In the genomic region with DNA sequence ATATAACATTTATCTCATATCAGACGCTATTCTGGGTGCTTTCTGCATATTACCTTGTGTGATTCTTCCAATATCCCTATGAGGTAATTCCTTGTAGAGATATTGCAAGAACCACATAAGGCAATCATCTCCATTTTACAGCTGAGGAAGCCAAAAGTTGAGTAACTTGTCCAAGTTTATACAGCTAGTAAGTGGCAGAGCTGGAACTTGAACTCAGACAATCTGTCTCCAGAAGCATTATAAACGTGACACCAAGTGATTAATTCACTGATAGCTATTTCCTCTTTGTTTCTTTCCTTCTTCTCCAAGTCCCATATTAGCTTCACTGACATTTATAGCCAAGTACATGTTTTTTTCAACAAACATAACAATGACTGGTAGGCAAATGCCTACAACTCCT, we compare ENCODE assay signal across 30 cellular contexts. TPM values are rescaled to one million over a fixed set of nuclear protein-coding genes. Genes with fewer than 3 reads are reported as not detected.
A peak's percentile ranks its signal among the peaks of the same experiment; 100 is the strongest.
DNase-seq lines count a peak whose midpoint lies in the region; ATAC-seq and TF ChIP-seq lines count a peak whose summit lies in the region.
"Had no signal": no experiment of that assay in that cellular context is flagged by ENCODE, and none has a peak within 500 bp of the region (broad histone marks: within the 10 kb centered on the region; RNA-seq: fewer than 3 reads in every experiment).

No MANE protein-coding gene starts in this region.

- ATAC-seq in SK-N-SH treated with all-trans-retinoic acid at 6 μM for 48 hours (peak; percentile 52), left lung (no peak), GM21390 (IDR thresholded peaks at IDR 0.05; ENCODE audit: unreplicated experiment) (no peak)
- no peak for ATAC-seq in stimulated activated naive B cell treated with anti-CD40 and anti-IgM and Interleukin-4, amounts not matched to agents 10 μg/mL and 1 μg/mL and 100 μg/mL, for 72 hours (replicated peaks)
- ATAC-seq: GM23338; left ventricle myocardium superior; naive thymus-derived CD4-positive, alpha-beta T cell; psoas muscle had no signal

- H3K27ac Mint-ChIP-seq in stimulated activated naive B cell treated with anti-CD40 and anti-IgM and Interleukin-4, amounts not matched to agents 10 μg/mL and 1 μg/mL and 100 μg/mL, for 72 hours = no peak overlapping the region
- H3K27ac Mint-ChIP-seq: GM23338; naive thymus-derived CD4-positive, alpha-beta T cell; T-helper 1 cell treated with Interleukin-12 subunit alpha and Interleukin-12 subunit beta and Interleukin-4 antibody, amounts not matched to agents 30 μg/mL and 1 μg/mL, for 36 hours had no signal

- H3K27ac ChIP-seq in 22Rv1 (peak overlapping the region; percentile 41), left lung (no peak overlapping the region)
- H3K27ac ChIP-seq: BLaER1, psoas muscle, sigmoid colon, SJCRH30, testis had no signal

- H3K4me1 Mint-ChIP-seq in stimulated activated naive B cell treated with anti-CD40 and anti-IgM and Interleukin-4, amounts not matched to agents 10 μg/mL and 1 μg/mL and 100 μg/mL, for 72 hours = no peaks in the 10 kb centered on the region
- H3K4me1 Mint-ChIP-seq: naive thymus-derived CD4-positive, alpha-beta T cell had no signal

- DNase-seq in GM04503 (ENCODE audit: low read depth) (peak; percentile 83), fibroblast of gingiva (ENCODE audit: low read depth) (peak; percentile 21), left lung (no peak), HuH-7 (ENCODE audit: low spot score) (no peak)
- no peak for DNase-seq in stimulated activated naive B cell treated with anti-CD40 and anti-IgM and Interleukin-4, amounts not matched to agents 10 μg/mL and 1 μg/mL and 100 μg/mL, for 72 hours
- DNase-seq: activated CD4-positive, alpha-beta T cell treated with anti-CD3 and anti-CD28 coated beads for 48 hours; activated gamma-delta T cell treated with Interleukin-2 at 50 U/mL for 16 hours; activated T-cell treated with anti-CD3 and anti-CD28 coated beads, Interleukin-2, amount 50 U/mL, for 1 hour; cerebellar nuclear complex; dorsolateral prefrontal cortex; IMR-90; left ventricle myocardium superior; midbrain; naive thymus-derived CD4-positive, alpha-beta T cell; NCI-H187; NCI-H526 treated with DMSO at 0.1 percent for 48 hours; occipital lobe; psoas muscle; sigmoid colon; SJCRH30; stimulated activated naive CD4-positive, alpha-beta T cell treated with Interleukin-2 at 50 U/mL for 16 hours; testis; uterus had no signal

- H3K27me3 Mint-ChIP-seq in stimulated activated naive B cell treated with anti-CD40 and anti-IgM and Interleukin-4, amounts not matched to agents 10 μg/mL and 1 μg/mL and 100 μg/mL, for 72 hours = peaks cover 8 to 9% of the 10 kb centered on the region in 2 donors

- TF ChIP-seq CTCF in 22Rv1 (IDR thresholded peaks at IDR 0.05) (no peak), left lung (IDR thresholded peaks at IDR 0.05) (no peak)

- intact Hi-C loops in left lung (cut with DNase I) = no loop called here

- H3K36me3 ChIP-seq in left lung = no peaks in the 10 kb centered on the region
- H3K36me3 ChIP-seq: BLaER1, sigmoid colon, SJCRH30, uterus had no signal

- H3K4me3 Mint-ChIP-seq in stimulated activated naive B cell treated with anti-CD40 and anti-IgM and Interleukin-4, amounts not matched to agents 10 μg/mL and 1 μg/mL and 100 μg/mL, for 72 hours = no peak overlapping the region
- H3K4me3 Mint-ChIP-seq: GM23338; naive thymus-derived CD4-positive, alpha-beta T cell; T-helper 1 cell treated with Interleukin-12 subunit alpha and Interleukin-12 subunit beta and Interleukin-4 antibody, amounts not matched to agents 30 μg/mL and 1 μg/mL, for 36 hours had no signal

- no peaks in the 10 kb centered on the region for H3K36me3 Mint-ChIP-seq in stimulated activated naive B cell treated with anti-CD40 and anti-IgM and Interleukin-4, amounts not matched to agents 10 μg/mL and 1 μg/mL and 100 μg/mL, for 72 hours
- H3K36me3 Mint-ChIP-seq: naive thymus-derived CD4-positive, alpha-beta T cell had no signal

- H3K9me3 ChIP-seq in left lung = no peaks in the 10 kb centered on the region
- H3K9me3 ChIP-seq: BLaER1, psoas muscle, sigmoid colon, SJCRH30, testis, uterus had no signal

- no peak overlapping the region for H3K4me3 ChIP-seq in left lung
- H3K4me3 ChIP-seq: BLaER1, dorsolateral prefrontal cortex, GM23338, psoas muscle, sigmoid colon, SJCRH30, testis, uterus had no signal

- no peaks in the 10 kb centered on the region for H3K9me3 Mint-ChIP-seq in stimulated activated naive B cell treated with anti-CD40 and anti-IgM and Interleukin-4, amounts not matched to agents 10 μg/mL and 1 μg/mL and 100 μg/mL, for 72 hours
- H3K9me3 Mint-ChIP-seq: GM23338; T-helper 1 cell treated with Interleukin-12 subunit alpha and Interleukin-12 subunit beta and Interleukin-4 antibody, amounts not matched to agents 30 μg/mL and 1 μg/mL, for 36 hours had no signal

- peaks cover 0 to 3% of the 10 kb centered on the region in 2 donors for H3K4me1 ChIP-seq in left lung
- H3K4me1 ChIP-seq: BLaER1, sigmoid colon, SJCRH30, testis, uterus had no signal

- no peaks in the 10 kb centered on the region for H3K27me3 ChIP-seq in left lung
- H3K27me3 ChIP-seq: BLaER1, dorsolateral prefrontal cortex, sigmoid colon, SJCRH30, testis, uterus had no signal

TF ChIP-seq in SK-N-SH treated with all-trans-retinoic acid at 6 μM for 48 hours, 23 proteins besides CTCF, POLR2A, EP300 and RAD21 (continues in another document):
- TF ChIP-seq SNAI2 (CRISPR knock-in tag; IDR thresholded peaks at IDR 0.05) (no peak), ZFP30 (CRISPR knock-in tag; IDR thresholded peaks at IDR 0.05) (no peak), ZC3H10 (CRISPR knock-in tag; IDR thresholded peaks at IDR 0.05) (no peak), RARB (CRISPR knock-in tag; IDR thresholded peaks at IDR 0.05) (no peak), OSR1 (CRISPR knock-in tag; IDR thresholded peaks at IDR 0.05) (no peak), ESRRG (CRISPR knock-in tag; IDR thresholded peaks at IDR 0.05) (no peak), PPARA (CRISPR knock-in tag; IDR thresholded peaks at IDR 0.05; ENCODE audit: borderline replicate concordance) (no peak), ARNTL (CRISPR knock-in tag; IDR thresholded peaks at IDR 0.05; ENCODE audit: borderline replicate concordance, low read depth) (no peak), ZFP3 (CRISPR knock-in tag; IDR thresholded peaks at IDR 0.05) (no peak)
- TF ChIP-seq, protein P1, sequence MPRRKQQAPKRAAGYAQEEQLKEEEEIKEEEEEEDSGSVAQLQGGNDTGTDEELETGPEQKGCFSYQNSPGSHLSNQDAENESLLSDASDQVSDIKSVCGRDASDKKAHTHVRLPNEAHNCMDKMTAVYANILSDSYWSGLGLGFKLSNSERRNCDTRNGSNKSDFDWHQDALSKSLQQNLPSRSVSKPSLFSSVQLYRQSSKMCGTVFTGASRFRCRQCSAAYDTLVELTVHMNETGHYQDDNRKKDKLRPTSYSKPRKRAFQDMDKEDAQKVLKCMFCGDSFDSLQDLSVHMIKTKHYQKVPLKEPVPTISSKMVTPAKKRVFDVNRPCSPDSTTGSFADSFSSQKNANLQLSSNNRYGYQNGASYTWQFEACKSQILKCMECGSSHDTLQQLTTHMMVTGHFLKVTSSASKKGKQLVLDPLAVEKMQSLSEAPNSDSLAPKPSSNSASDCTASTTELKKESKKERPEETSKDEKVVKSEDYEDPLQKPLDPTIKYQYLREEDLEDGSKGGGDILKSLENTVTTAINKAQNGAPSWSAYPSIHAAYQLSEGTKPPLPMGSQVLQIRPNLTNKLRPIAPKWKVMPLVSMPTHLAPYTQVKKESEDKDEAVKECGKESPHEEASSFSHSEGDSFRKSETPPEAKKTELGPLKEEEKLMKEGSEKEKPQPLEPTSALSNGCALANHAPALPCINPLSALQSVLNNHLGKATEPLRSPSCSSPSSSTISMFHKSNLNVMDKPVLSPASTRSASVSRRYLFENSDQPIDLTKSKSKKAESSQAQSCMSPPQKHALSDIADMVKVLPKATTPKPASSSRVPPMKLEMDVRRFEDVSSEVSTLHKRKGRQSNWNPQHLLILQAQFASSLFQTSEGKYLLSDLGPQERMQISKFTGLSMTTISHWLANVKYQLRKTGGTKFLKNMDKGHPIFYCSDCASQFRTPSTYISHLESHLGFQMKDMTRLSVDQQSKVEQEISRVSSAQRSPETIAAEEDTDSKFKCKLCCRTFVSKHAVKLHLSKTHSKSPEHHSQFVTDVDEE (CRISPR knock-in tag; IDR thresholded peaks at IDR 0.05) = no peak
- TF ChIP-seq, protein P2, sequence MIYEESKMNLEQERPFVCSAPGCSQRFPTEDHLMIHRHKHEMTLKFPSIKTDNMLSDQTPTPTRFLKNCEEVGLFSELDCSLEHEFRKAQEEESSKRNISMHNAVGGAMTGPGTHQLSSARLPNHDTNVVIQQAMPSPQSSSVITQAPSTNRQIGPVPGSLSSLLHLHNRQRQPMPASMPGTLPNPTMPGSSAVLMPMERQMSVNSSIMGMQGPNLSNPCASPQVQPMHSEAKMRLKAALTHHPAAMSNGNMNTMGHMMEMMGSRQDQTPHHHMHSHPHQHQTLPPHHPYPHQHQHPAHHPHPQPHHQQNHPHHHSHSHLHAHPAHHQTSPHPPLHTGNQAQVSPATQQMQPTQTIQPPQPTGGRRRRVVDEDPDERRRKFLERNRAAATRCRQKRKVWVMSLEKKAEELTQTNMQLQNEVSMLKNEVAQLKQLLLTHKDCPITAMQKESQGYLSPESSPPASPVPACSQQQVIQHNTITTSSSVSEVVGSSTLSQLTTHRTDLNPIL (CRISPR knock-in tag; IDR thresholded peaks at IDR 0.05; ENCODE audit: low read depth) = no peak
- TF ChIP-seq, protein P3, sequence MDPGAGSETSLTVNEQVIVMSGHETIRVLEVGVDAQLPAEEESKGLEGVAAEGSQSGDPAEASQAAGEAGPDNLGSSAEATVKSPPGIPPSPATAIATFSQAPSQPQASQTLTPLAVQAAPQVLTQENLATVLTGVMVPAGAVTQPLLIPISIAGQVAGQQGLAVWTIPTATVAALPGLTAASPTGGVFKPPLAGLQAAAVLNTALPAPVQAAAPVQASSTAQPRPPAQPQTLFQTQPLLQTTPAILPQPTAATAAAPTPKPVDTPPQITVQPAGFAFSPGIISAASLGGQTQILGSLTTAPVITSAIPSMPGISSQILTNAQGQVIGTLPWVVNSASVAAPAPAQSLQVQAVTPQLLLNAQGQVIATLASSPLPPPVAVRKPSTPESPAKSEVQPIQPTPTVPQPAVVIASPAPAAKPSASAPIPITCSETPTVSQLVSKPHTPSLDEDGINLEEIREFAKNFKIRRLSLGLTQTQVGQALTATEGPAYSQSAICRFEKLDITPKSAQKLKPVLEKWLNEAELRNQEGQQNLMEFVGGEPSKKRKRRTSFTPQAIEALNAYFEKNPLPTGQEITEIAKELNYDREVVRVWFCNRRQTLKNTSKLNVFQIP (CRISPR knock-in tag; IDR thresholded peaks at IDR 0.05; ENCODE audit: borderline replicate concordance, low read depth) = no peak

RNA-seq across cellular contexts. Expression of a gene that starts 7.3 kb away (rescaled TPM):
- 10 to 100 TPM; 41.7 to 46.1 TPM for total RNA-seq in left lung
- total RNA-seq: activated CD8-positive, alpha-beta memory T cell treated with anti-CD3 and anti-CD28 coated beads for 36 hours; GM23338; IMR-90; naive thymus-derived CD4-positive, alpha-beta T cell had no signal

Comparison
In these comparisons a context has a peak if more than half of its experiments do, and no peak if none do; other contexts are left out.
1. DNase-seq: peak in GM04503 (single experiment) and fibroblast of gingiva (single experiment); none in left lung (0 of 2), HuH-7 (single experiment) and stimulated activated naive B cell treated with anti-CD40 and anti-IgM and Interleukin-4, amounts not matched to agents 10 μg/mL and 1 μg/mL and 100 μg/mL, for 72 hours (single experiment).